Comparison of ENCODE assay signal across 1 cellular context in the genomic region with DNA sequence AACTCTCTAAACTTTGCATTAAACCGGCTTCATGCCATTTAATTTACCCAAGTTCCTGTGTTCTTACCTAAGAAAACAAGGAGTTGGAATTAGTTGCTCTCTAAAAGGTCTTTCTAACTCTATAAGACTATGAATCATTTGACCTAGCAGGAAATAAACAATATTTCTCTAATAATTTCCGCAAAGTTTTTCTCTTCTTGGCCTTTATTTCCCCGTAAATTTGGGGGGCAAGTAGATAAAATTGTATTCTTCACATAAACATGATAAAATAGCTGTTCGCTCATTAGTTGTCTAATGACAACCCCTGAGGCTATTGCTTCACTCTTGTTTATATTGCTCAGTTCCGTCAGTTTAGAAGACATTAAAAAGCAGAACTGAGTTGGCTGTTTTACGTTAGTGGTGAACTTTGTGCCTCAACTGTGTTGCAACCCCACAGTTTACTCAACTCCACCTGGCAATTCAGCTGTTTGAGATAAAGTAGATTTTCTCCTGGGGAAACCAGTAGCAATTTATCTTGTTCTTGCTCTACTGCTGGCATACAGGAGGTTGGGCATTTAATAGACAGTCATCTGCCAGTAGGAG.
A peak's percentile ranks its signal among the peaks of the same experiment; 100 is the strongest.
TF ChIP-seq lines count a peak whose summit lies in the region.

No MANE protein-coding gene starts in this region.

TF ChIP-seq in liver, 16 proteins besides CTCF, POLR2A, EP300 and RAD21 (continued from another document):
- TF ChIP-seq YY1 (IDR thresholded peaks at IDR 0.05), result peak; percentile 85
- peak; percentile 57 for TF ChIP-seq TAF1 (conservative IDR thresholded peaks at IDR 0.05)
- peak; percentile 93 to 94 for TF ChIP-seq RXRA (IDR thresholded peaks at IDR 0.05)
- TF ChIP-seq HNF4G (IDR thresholded peaks at IDR 0.05), result peak; percentile 90
- TF ChIP-seq, protein P1, sequence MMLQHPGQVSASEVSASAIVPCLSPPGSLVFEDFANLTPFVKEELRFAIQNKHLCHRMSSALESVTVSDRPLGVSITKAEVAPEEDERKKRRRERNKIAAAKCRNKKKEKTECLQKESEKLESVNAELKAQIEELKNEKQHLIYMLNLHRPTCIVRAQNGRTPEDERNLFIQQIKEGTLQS (IDR thresholded peaks at IDR 0.05), result peak; percentile 70
- peak; percentile 67 for TF ChIP-seq NR2F2 (IDR thresholded peaks at IDR 0.05)
- TF ChIP-seq HNF4A (conservative IDR thresholded peaks at IDR 0.05), result peak; percentile 94 to 95
- TF ChIP-seq FOXA1 (IDR thresholded peaks at IDR 0.05), result peak; percentile 88
- peak; percentile 93 for TF ChIP-seq FOXA2 (IDR thresholded peaks at IDR 0.05)
- peak in 1 of 2 donors; percentile 76 for TF ChIP-seq EGR1 (IDR thresholded peaks at IDR 0.05; ENCODE audit: low read depth in 2 of 2)
- peak; percentile 86 to 89 for TF ChIP-seq JUND (IDR thresholded peaks at IDR 0.05)
- TF ChIP-seq, protein P2, sequence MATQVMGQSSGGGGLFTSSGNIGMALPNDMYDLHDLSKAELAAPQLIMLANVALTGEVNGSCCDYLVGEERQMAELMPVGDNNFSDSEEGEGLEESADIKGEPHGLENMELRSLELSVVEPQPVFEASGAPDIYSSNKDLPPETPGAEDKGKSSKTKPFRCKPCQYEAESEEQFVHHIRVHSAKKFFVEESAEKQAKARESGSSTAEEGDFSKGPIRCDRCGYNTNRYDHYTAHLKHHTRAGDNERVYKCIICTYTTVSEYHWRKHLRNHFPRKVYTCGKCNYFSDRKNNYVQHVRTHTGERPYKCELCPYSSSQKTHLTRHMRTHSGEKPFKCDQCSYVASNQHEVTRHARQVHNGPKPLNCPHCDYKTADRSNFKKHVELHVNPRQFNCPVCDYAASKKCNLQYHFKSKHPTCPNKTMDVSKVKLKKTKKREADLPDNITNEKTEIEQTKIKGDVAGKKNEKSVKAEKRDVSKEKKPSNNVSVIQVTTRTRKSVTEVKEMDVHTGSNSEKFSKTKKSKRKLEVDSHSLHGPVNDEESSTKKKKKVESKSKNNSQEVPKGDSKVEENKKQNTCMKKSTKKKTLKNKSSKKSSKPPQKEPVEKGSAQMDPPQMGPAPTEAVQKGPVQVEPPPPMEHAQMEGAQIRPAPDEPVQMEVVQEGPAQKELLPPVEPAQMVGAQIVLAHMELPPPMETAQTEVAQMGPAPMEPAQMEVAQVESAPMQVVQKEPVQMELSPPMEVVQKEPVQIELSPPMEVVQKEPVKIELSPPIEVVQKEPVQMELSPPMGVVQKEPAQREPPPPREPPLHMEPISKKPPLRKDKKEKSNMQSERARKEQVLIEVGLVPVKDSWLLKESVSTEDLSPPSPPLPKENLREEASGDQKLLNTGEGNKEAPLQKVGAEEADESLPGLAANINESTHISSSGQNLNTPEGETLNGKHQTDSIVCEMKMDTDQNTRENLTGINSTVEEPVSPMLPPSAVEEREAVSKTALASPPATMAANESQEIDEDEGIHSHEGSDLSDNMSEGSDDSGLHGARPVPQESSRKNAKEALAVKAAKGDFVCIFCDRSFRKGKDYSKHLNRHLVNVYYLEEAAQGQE (IDR thresholded peaks at IDR 0.05), result peak; percentile 87
- peak in 1 of 2 donors; percentile 28 for TF ChIP-seq GABPA (IDR thresholded peaks at IDR 0.05 in 1 of 2, conservative IDR thresholded peaks at IDR 0.05 in 1 of 2)
- TF ChIP-seq SP1 (IDR thresholded peaks at IDR 0.05), result peak; percentile 89
- TF ChIP-seq, protein P3, sequence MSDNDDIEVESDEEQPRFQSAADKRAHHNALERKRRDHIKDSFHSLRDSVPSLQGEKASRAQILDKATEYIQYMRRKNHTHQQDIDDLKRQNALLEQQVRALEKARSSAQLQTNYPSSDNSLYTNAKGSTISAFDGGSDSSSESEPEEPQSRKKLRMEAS (IDR thresholded peaks at IDR 0.05), result peak; percentile 67
